Comparison of ENCODE assay signal across 8 cellular contexts in the genomic region with DNA sequence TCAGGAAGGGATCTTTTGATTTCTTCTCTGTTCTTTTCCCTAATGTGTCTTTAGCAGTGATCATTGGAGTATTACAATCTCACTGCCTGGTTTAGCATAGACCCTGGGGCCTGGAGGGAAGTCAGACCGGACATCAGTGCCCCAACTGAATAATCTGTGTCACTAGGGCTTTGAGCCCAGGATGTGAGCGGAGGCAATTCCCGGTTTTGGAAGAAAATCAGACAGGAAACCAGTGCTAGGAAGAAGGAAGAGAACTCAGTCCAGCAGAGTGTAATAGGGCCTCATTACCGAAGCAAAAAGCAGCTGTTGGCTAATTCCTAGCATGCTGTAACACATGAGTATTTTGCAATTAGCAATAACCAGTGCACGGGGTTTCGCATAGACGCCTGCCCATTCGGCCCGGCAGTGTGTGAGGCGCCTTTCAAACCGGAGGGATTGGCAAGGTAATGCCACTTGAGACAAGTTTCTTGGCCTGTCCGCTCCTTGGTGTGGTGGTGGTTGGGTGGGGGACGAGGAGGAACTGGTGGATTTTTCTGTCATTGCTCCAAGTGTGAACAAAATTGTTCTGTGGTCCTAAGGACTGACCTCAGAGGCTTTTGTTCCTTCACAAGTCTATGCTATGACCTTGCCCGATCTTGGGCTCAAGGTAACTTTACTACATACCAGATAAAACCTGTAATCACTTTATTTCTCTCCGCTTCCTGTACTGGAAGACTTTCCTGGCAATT. TPM values are rescaled to one million over a fixed set of nuclear protein-coding genes. Genes with fewer than 3 reads are reported as not detected.
DNase-seq lines count a peak whose midpoint lies in the region.

No MANE protein-coding gene starts in this region.

- peak; percentile 79 to 81 for DNase-seq in AML-193 (lab: John Stamatoyannopoulos, UW)
- DNase-seq in NCI-H1694 (lab: John Stamatoyannopoulos, UW): peak; percentile 9
- DNase-seq in dedifferentiated amniotic fluid mesenchymal stem cell (ENCODE audit: extremely low spot score): peak; percentile 36
- no peak for DNase-seq in activated CD4-positive, alpha-beta memory T cell treated with anti-CD3 and anti-CD28 coated beads, Interleukin-2, amount 10 ng/mL, durations not matched to agents 7 days and 5 days
- no peak for DNase-seq in T-helper 9 cell
- DNase-seq in T-helper 1 cell: no peak
- no peak for DNase-seq in NCI-H345 (lab: John Stamatoyannopoulos, UW)

- no peaks in the 10 kb centered on the region for H3K9me3 Mint-ChIP-seq in activated CD4-positive, alpha-beta memory T cell treated with anti-CD3 and anti-CD28 coated beads, Interleukin-2, amount 10 ng/mL, durations not matched to agents 7 days and 5 days

- peaks cover 16% of the 10 kb centered on the region for H3K36me3 Mint-ChIP-seq in activated CD4-positive, alpha-beta memory T cell treated with anti-CD3 and anti-CD28 coated beads, Interleukin-2, amount 10 ng/mL, durations not matched to agents 7 days and 5 days (ENCODE audit: low read depth)

- no peak overlapping the region for H3K27ac Mint-ChIP-seq in activated CD4-positive, alpha-beta memory T cell treated with anti-CD3 and anti-CD28 coated beads, Interleukin-2, amount 10 ng/mL, durations not matched to agents 7 days and 5 days

- peaks cover 23 to 49% of the 10 kb centered on the region in 2 donors for H3K4me1 ChIP-seq in mucosa of rectum (ENCODE audit: control insufficient read depth in 2 of 2, insufficient read depth in 2 of 2, low read length in 2 of 2)

- POLR2A ChIA-PET in activated CD4-positive, alpha-beta memory T cell treated with anti-CD3 and anti-CD28 coated beads, Interleukin-2, amount 10 ng/mL, durations not matched to agents 7 days and 5 days (lab: Charles Lee): interaction anchor here (0.6 to 2.9 kb wide), 4 partner anchors 9 to 97 kb away, joined by 3 to 24 read pairs (median 3); no protein-coding TSS in a partner anchor

- peaks cover 12 to 17% of the 10 kb centered on the region in 2 donors for H3K36me3 ChIP-seq in mucosa of rectum (ENCODE audit: control insufficient read depth in 2 of 2, insufficient read depth in 2 of 2, low read length in 2 of 2)

- peak overlapping the region; percentile 99 to 100 for H3K27ac ChIP-seq in mucosa of rectum (ENCODE audit: low read depth in 2 of 2, low read length in 2 of 2)

- no peaks in the 10 kb centered on the region for H3K9me3 ChIP-seq in mucosa of rectum (ENCODE audit: control insufficient read depth in 2 of 2, low read length in 2 of 2)

- H3K27me3 Mint-ChIP-seq in activated CD4-positive, alpha-beta memory T cell treated with anti-CD3 and anti-CD28 coated beads, Interleukin-2, amount 10 ng/mL, durations not matched to agents 7 days and 5 days: no peaks in the 10 kb centered on the region

- H3K4me3 Mint-ChIP-seq in activated CD4-positive, alpha-beta memory T cell treated with anti-CD3 and anti-CD28 coated beads, Interleukin-2, amount 10 ng/mL, durations not matched to agents 7 days and 5 days: no peak overlapping the region

- peaks cover 37% of the 10 kb centered on the region for H3K4me1 Mint-ChIP-seq in activated CD4-positive, alpha-beta memory T cell treated with anti-CD3 and anti-CD28 coated beads, Interleukin-2, amount 10 ng/mL, durations not matched to agents 7 days and 5 days

- CTCF ChIA-PET in activated CD4-positive, alpha-beta memory T cell treated with anti-CD3 and anti-CD28 coated beads, Interleukin-2, amount 10 ng/mL, durations not matched to agents 7 days and 5 days (lab: Charles Lee): interaction anchor here (0.6 to 1.0 kb wide), 3 partner anchors 13 to 683 kb away, joined by 3 read pairs; no protein-coding TSS in a partner anchor

- H3K9ac ChIP-seq in mucosa of rectum (ENCODE audit: low read depth in 1 of 2, low read length in 2 of 2): peak overlapping the region; percentile 99

- H3K27me3 ChIP-seq in mucosa of rectum (ENCODE audit: control insufficient read depth in 2 of 2, insufficient read depth in 2 of 2, low read length in 2 of 2): no peaks in the 10 kb centered on the region

- peak overlapping the region; percentile 72 to 93 for H3K4me3 ChIP-seq in mucosa of rectum (ENCODE audit: low read length in 2 of 2)

RNA-seq across cellular contexts. Expression of gene FOSL2, which starts 2.8 kb away (rescaled TPM):
- 100 to 1,000 TPM in 1 of 2 experiments, 10 to 100 TPM in 1; 96.4 to 100 TPM for total RNA-seq in activated CD4-positive, alpha-beta memory T cell treated with anti-CD3 and anti-CD28 coated beads, Interleukin-2, amount 10 ng/mL, durations not matched to agents 7 days and 5 days

Comparison
In these comparisons a context has a peak if more than half of its experiments do, and no peak if none do; other contexts are left out.
1. DNase-seq: peak in AML-193 (2 of 2), NCI-H1694 (single experiment) and dedifferentiated amniotic fluid mesenchymal stem cell (single experiment); none in activated CD4-positive, alpha-beta memory T cell treated with anti-CD3 and anti-CD28 coated beads, Interleukin-2, amount 10 ng/mL, durations not matched to agents 7 days and 5 days (single experiment), T-helper 9 cell (single experiment), T-helper 1 cell (0 of 5) and NCI-H345 (single experiment).